In genomic region chr3:13083254-13083653, GRCh38 we compare ENCODE assay signal across 1 cellular context.
A peak's percentile ranks its signal among the peaks of the same experiment; 100 is the strongest.
TF ChIP-seq lines count a peak whose summit lies in the region.

No MANE protein-coding gene starts in this region.

TF ChIP-seq in K562, 482 proteins besides CTCF, POLR2A, EP300 and RAD21 (continues in another document):
- TF ChIP-seq ZNF407 (IDR thresholded peaks at IDR 0.05; ENCODE audit: low read depth) (no peak), SMAD1 (IDR thresholded peaks at IDR 0.05; ENCODE audit: low read depth, low read length, partially characterized antibody) (no peak), ZNF695 (CRISPR knock-in tag; IDR thresholded peaks at IDR 0.05) (no peak), ZNF511 (CRISPR knock-in tag; IDR thresholded peaks at IDR 0.05) (no peak), BCL6 (CRISPR knock-in tag; IDR thresholded peaks at IDR 0.05) (no peak), ZNF780A (CRISPR knock-in tag; IDR thresholded peaks at IDR 0.05) (no peak), RBM25 (IDR thresholded peaks at IDR 0.05; ENCODE audit: low read depth, low read length, severe bottlenecking) (peak; percentile 63), ERF (CRISPR knock-in tag; IDR thresholded peaks at IDR 0.05) (no peak), ZFX (CRISPR knock-in tag; IDR thresholded peaks at IDR 0.05) (peak; percentile 30; the same call in 1 of the 2 replicates), PTBP1 (IDR thresholded peaks at IDR 0.05; ENCODE audit: low read depth, low read length) (no peak), TEAD1 (CRISPR knock-in tag; IDR thresholded peaks at IDR 0.05) (0 out of 4 replicates have a peak, but pooled peaks of 1 of the 2 experiments have one; percentile 32), KDM5B (IDR thresholded peaks at IDR 0.05; ENCODE audit: insufficient replicate concordance, low read depth, low read length) (no peak), KHSRP (IDR thresholded peaks at IDR 0.05) (no peak), RCOR1 (IDR thresholded peaks at IDR 0.05; ENCODE audit: borderline replicate concordance in 1 of 2, low read depth in 2 of 2, low read length in 2 of 2) (peak in 1 of 2 experiments; percentile 11; a peak in 1 of 4 replicates), HIVEP1 (CRISPR knock-in tag; IDR thresholded peaks at IDR 0.05) (no peak), ZSCAN32 (CRISPR knock-in tag; IDR thresholded peaks at IDR 0.05) (no peak), ZNF3 (CRISPR knock-in tag; IDR thresholded peaks at IDR 0.05) (no peak), YBX1 (IDR thresholded peaks at IDR 0.05) (no peak), LARP7 (IDR thresholded peaks at IDR 0.05) (no peak), IRF1 (CRISPR knock-in tag; IDR thresholded peaks at IDR 0.05; ENCODE audit: borderline replicate concordance) (no peak), ZFP30 (CRISPR knock-in tag; IDR thresholded peaks at IDR 0.05; ENCODE audit: borderline replicate concordance) (no peak), ZFP36 (IDR thresholded peaks at IDR 0.05; ENCODE audit: low read depth, low read length, partially characterized antibody) (peak; percentile 86), HMG20B (CRISPR knock-in tag; IDR thresholded peaks at IDR 0.05) (no peak), ZC3H4 (CRISPR knock-in tag; IDR thresholded peaks at IDR 0.05; ENCODE audit: borderline replicate concordance) (no peak), BCOR (IDR thresholded peaks at IDR 0.05) (peak; percentile 58), CBX8 (IDR thresholded peaks at IDR 0.05; ENCODE audit: borderline replicate concordance, extremely low read depth, low read depth, low read length, poor library complexity, severe bottlenecking) (no peak), CC2D1A (IDR thresholded peaks at IDR 0.05) (no peak), KAT2B (IDR thresholded peaks at IDR 0.05; ENCODE audit: low read depth, low read length) (no peak), ZNF324 (CRISPR knock-in tag; IDR thresholded peaks at IDR 0.05) (no peak), SMARCA5 (IDR thresholded peaks at IDR 0.05) (0 out of 2 replicates have a peak, but pooled peaks have one; percentile 11)
- TF ChIP-seq, protein P1, sequence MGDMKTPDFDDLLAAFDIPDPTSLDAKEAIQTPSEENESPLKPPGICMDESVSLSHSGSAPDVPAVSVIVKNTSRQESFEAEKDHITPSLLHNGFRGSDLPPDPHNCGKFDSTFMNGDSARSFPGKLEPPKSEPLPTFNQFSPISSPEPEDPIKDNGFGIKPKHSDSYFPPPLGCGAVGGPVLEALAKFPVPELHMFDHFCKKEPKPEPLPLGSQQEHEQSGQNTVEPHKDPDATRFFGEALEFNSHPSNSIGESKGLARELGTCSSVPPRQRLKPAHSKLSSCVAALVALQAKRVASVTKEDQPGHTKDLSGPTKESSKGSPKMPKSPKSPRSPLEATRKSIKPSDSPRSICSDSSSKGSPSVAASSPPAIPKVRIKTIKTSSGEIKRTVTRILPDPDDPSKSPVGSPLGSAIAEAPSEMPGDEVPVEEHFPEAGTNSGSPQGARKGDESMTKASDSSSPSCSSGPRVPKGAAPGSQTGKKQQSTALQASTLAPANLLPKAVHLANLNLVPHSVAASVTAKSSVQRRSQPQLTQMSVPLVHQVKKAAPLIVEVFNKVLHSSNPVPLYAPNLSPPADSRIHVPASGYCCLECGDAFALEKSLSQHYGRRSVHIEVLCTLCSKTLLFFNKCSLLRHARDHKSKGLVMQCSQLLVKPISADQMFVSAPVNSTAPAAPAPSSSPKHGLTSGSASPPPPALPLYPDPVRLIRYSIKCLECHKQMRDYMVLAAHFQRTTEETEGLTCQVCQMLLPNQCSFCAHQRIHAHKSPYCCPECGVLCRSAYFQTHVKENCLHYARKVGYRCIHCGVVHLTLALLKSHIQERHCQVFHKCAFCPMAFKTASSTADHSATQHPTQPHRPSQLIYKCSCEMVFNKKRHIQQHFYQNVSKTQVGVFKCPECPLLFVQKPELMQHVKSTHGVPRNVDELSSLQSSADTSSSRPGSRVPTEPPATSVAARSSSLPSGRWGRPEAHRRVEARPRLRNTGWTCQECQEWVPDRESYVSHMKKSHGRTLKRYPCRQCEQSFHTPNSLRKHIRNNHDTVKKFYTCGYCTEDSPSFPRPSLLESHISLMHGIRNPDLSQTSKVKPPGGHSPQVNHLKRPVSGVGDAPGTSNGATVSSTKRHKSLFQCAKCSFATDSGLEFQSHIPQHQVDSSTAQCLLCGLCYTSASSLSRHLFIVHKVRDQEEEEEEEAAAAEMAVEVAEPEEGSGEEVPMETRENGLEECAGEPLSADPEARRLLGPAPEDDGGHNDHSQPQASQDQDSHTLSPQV (IDR thresholded peaks at IDR 0.05): no peak
- TF ChIP-seq, protein P2, sequence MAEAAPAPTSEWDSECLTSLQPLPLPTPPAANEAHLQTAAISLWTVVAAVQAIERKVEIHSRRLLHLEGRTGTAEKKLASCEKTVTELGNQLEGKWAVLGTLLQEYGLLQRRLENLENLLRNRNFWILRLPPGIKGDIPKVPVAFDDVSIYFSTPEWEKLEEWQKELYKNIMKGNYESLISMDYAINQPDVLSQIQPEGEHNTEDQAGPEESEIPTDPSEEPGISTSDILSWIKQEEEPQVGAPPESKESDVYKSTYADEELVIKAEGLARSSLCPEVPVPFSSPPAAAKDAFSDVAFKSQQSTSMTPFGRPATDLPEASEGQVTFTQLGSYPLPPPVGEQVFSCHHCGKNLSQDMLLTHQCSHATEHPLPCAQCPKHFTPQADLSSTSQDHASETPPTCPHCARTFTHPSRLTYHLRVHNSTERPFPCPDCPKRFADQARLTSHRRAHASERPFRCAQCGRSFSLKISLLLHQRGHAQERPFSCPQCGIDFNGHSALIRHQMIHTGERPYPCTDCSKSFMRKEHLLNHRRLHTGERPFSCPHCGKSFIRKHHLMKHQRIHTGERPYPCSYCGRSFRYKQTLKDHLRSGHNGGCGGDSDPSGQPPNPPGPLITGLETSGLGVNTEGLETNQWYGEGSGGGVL (CRISPR knock-in tag; IDR thresholded peaks at IDR 0.05): no peak
- TF ChIP-seq, protein P3, sequence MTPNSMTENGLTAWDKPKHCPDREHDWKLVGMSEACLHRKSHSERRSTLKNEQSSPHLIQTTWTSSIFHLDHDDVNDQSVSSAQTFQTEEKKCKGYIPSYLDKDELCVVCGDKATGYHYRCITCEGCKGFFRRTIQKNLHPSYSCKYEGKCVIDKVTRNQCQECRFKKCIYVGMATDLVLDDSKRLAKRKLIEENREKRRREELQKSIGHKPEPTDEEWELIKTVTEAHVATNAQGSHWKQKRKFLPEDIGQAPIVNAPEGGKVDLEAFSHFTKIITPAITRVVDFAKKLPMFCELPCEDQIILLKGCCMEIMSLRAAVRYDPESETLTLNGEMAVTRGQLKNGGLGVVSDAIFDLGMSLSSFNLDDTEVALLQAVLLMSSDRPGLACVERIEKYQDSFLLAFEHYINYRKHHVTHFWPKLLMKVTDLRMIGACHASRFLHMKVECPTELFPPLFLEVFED (CRISPR knock-in tag; conservative IDR thresholded peaks at IDR 0.05): no peak
